In genomic region chr2:468631-469310, GRCh38 we compare ENCODE assay signal across 25 cellular contexts.
DNase-seq lines count a peak whose midpoint lies in the region; ATAC-seq and TF ChIP-seq lines count a peak whose summit lies in the region.
"Had no signal": no experiment of that assay in that cellular context is flagged by ENCODE, and none has a peak within 500 bp of the region (broad histone marks: within the 10 kb centered on the region; RNA-seq: fewer than 3 reads in every experiment).

No MANE protein-coding gene starts in this region.

- TF ChIP-seq CTCF in endodermal cell (conservative IDR thresholded peaks at IDR 0.05) (no peak), progenitor cell of endocrine pancreas (IDR thresholded peaks at IDR 0.05; ENCODE audit: unreplicated experiment) (no peak)

- ATAC-seq in memory B cell (ENCODE audit: low read depth), result no peak
- peak in 1 of 2 donors; percentile 10 for ATAC-seq in stimulated activated naive B cell treated with anti-CD40 and anti-IgM and Interleukin-4, amounts not matched to agents 10 μg/mL and 1 μg/mL and 100 μg/mL, for 72 hours (replicated peaks)
- ATAC-seq: activated CD8-positive, alpha-beta memory T cell treated with anti-CD3 and anti-CD28 coated beads, Interleukin-2, amount 10 ng/mL, durations not matched to agents 7 days and 5 days; naive thymus-derived CD8-positive, alpha-beta T cell; stimulated activated effector memory CD8-positive, alpha-beta T cell treated with anti-CD3 and anti-CD28 coated beads, Interleukin-12 subunit alpha, Interleukin-12 subunit beta, amount 100 ng/mL, for 72 hours; T-helper 17 cell had no signal

- H3K27me3 ChIP-seq in HUES64 (ENCODE audit: insufficient read depth, low read length), result peaks cover 30% of the 10 kb centered on the region
- H3K27me3 ChIP-seq in endodermal cell (ENCODE audit: control insufficient read depth, insufficient read depth, low read length, poor library complexity, severe bottlenecking), result peaks cover 26% of the 10 kb centered on the region
- H3K27me3 ChIP-seq: MG63 had no signal

- H3K4me3 ChIP-seq in HUES64 (ENCODE audit: low read length) (peak overlapping the region; percentile 67), endodermal cell (ENCODE audit: low read length) (peak overlapping the region; percentile 40)
- H3K4me3 ChIP-seq: MG63, SJSA1 had no signal

- H3K27ac ChIP-seq in HUES64 (ENCODE audit: low read depth, low read length) (no peak overlapping the region), endodermal cell (ENCODE audit: low read depth, low read length) (no peak overlapping the region)
- H3K27ac ChIP-seq: parathyroid adenoma, SJSA1, suprapubic skin had no signal

- peaks cover 55% of the 10 kb centered on the region for H3K27me3 Mint-ChIP-seq in endodermal cell (ENCODE audit: insufficient read depth)
- H3K27me3 Mint-ChIP-seq in memory B cell, result peaks cover 8% of the 10 kb centered on the region
- peaks cover 21 to 27% of the 10 kb centered on the region in 2 donors for H3K27me3 Mint-ChIP-seq in stimulated activated naive B cell treated with anti-CD40 and anti-IgM and Interleukin-4, amounts not matched to agents 10 μg/mL and 1 μg/mL and 100 μg/mL, for 72 hours
- H3K27me3 Mint-ChIP-seq in progenitor cell of endocrine pancreas, result peaks cover 33% of the 10 kb centered on the region

- H3K4me1 Mint-ChIP-seq in endodermal cell (peaks cover 5% of the 10 kb centered on the region), memory B cell (peaks cover 16% of the 10 kb centered on the region), progenitor cell of endocrine pancreas (ENCODE audit: low read depth) (no peaks in the 10 kb centered on the region)
- H3K4me1 Mint-ChIP-seq in stimulated activated naive B cell treated with anti-CD40 and anti-IgM and Interleukin-4, amounts not matched to agents 10 μg/mL and 1 μg/mL and 100 μg/mL, for 72 hours, result peaks cover 17 to 41% of the 10 kb centered on the region in 2 donors

- peaks cover 5% of the 10 kb centered on the region for H3K9me3 Mint-ChIP-seq in endodermal cell
- H3K9me3 Mint-ChIP-seq in memory B cell, result peaks cover 3% of the 10 kb centered on the region
- H3K9me3 Mint-ChIP-seq in stimulated activated naive B cell treated with anti-CD40 and anti-IgM and Interleukin-4, amounts not matched to agents 10 μg/mL and 1 μg/mL and 100 μg/mL, for 72 hours, result peaks cover 0 to 5% of the 10 kb centered on the region in 2 donors
- H3K9me3 Mint-ChIP-seq in progenitor cell of endocrine pancreas (ENCODE audit: low read depth), result peaks cover 6% of the 10 kb centered on the region

- H3K36me3 Mint-ChIP-seq in endodermal cell (ENCODE audit: low read depth) (no peaks in the 10 kb centered on the region), memory B cell (peaks cover 3% of the 10 kb centered on the region), progenitor cell of endocrine pancreas (ENCODE audit: insufficient read depth) (no peaks in the 10 kb centered on the region)
- H3K36me3 Mint-ChIP-seq in stimulated activated naive B cell treated with anti-CD40 and anti-IgM and Interleukin-4, amounts not matched to agents 10 μg/mL and 1 μg/mL and 100 μg/mL, for 72 hours, result peaks cover 0 to 6% of the 10 kb centered on the region in 2 donors
- H3K36me3 Mint-ChIP-seq: activated CD8-positive, alpha-beta memory T cell treated with anti-CD3 and anti-CD28 coated beads, Interleukin-2, amount 10 ng/mL, durations not matched to agents 7 days and 5 days; CD4-positive, CD25-positive, alpha-beta regulatory T cell; stimulated activated effector memory CD8-positive, alpha-beta T cell treated with anti-CD3 and anti-CD28 coated beads, Interleukin-12 subunit alpha, Interleukin-12 subunit beta, amount 100 ng/mL, for 72 hours had no signal

- H3K9ac ChIP-seq in HUES64 (ENCODE audit: low read depth, low read length) (no peak overlapping the region), endodermal cell (ENCODE audit: extremely low read depth, low read length, poor library complexity, severe bottlenecking) (no peak overlapping the region)
- H3K9ac ChIP-seq: parathyroid adenoma had no signal

- H3K4me1 ChIP-seq in HUES64 (ENCODE audit: insufficient read depth, low read length) (no peaks in the 10 kb centered on the region), endodermal cell (ENCODE audit: control insufficient read depth, insufficient read depth, low read length) (no peaks in the 10 kb centered on the region)
- H3K4me1 ChIP-seq: parathyroid adenoma, SJSA1 had no signal

- H3K36me3 ChIP-seq in HUES64 (ENCODE audit: insufficient read depth, low read length), result no peaks in the 10 kb centered on the region
- no peaks in the 10 kb centered on the region for H3K36me3 ChIP-seq in endodermal cell (ENCODE audit: control insufficient read depth, insufficient read depth, low read length)
- H3K36me3 ChIP-seq: MG63, SJSA1, suprapubic skin had no signal

- no peak for DNase-seq in endodermal cell
- no peak for DNase-seq in memory B cell (ENCODE audit: low spot score in 2 of 2)
- DNase-seq in stimulated activated naive B cell treated with anti-CD40 and anti-IgM and Interleukin-4, amounts not matched to agents 10 μg/mL and 1 μg/mL and 100 μg/mL, for 72 hours, result no peak
- DNase-seq in amniotic stem cell (lab: John Stamatoyannopoulos, UW), result no peak
- no peak for DNase-seq in COLO829 (ENCODE audit: low spot score)
- no peak for DNase-seq in progenitor cell of endocrine pancreas (ENCODE audit: low spot score, unreplicated experiment)
- no peak for DNase-seq in NCI-H2107 treated with DMSO at 0.1 percent for 48 hours (lab: John Stamatoyannopoulos, UW; ENCODE audit: unreplicated experiment)
- DNase-seq: activated CD4-positive, alpha-beta T cell treated with anti-CD3 and anti-CD28 coated beads for 48 hours; activated CD8-positive, alpha-beta memory T cell treated with anti-CD3 and anti-CD28 coated beads, Interleukin-2, amount 10 ng/mL, durations not matched to agents 7 days and 5 days; CD4-positive, CD25-positive, alpha-beta regulatory T cell; DMS 273 treated with DMSO at 0.1 percent for 48 hours; foreskin melanocyte; hippocampal formation; MG63; naive thymus-derived CD8-positive, alpha-beta T cell; NCI-H1417; NCI-H2171; stimulated activated CD4-positive, alpha-beta T cell treated with anti-CD3 and anti-CD28 coated beads, Interleukin-2, amount 100 ng/mL, for 24 hours; T-helper 17 cell had no signal

- H3K9me3 ChIP-seq in HUES64 (ENCODE audit: insufficient read depth, low read depth, low read length) (peaks cover 6% of the 10 kb centered on the region; the same call in 1 of the 2 replicates), endodermal cell (ENCODE audit: control insufficient read depth, low read length) (peaks cover 11% of the 10 kb centered on the region)
- H3K9me3 ChIP-seq: MG63, SJSA1, suprapubic skin had no signal

- no peak overlapping the region for H3K27ac Mint-ChIP-seq in endodermal cell
- no peak overlapping the region for H3K27ac Mint-ChIP-seq in memory B cell
- H3K27ac Mint-ChIP-seq in stimulated activated naive B cell treated with anti-CD40 and anti-IgM and Interleukin-4, amounts not matched to agents 10 μg/mL and 1 μg/mL and 100 μg/mL, for 72 hours, result no peak overlapping the region
- H3K27ac Mint-ChIP-seq in progenitor cell of endocrine pancreas, result no peak overlapping the region
- H3K27ac Mint-ChIP-seq: activated CD8-positive, alpha-beta memory T cell treated with anti-CD3 and anti-CD28 coated beads, Interleukin-2, amount 10 ng/mL, durations not matched to agents 7 days and 5 days; activated naive CD4-positive, alpha-beta T cell treated with anti-CD3 and anti-CD28 coated beads, Interleukin-2, amount 50 U/mL, for 24 hours; CD4-positive, CD25-positive, alpha-beta regulatory T cell; naive thymus-derived CD8-positive, alpha-beta T cell; stimulated activated effector memory CD8-positive, alpha-beta T cell treated with anti-CD3 and anti-CD28 coated beads, Interleukin-12 subunit alpha, Interleukin-12 subunit beta, amount 100 ng/mL, for 72 hours; T-helper 17 cell had no signal

- WGBS in HUES64, result 84% methylated on average over 28 of the region's 29 CpGs
- 87 to 95% methylated on average over 21 to 28 of the region's 29 CpGs for WGBS in endodermal cell (ENCODE audit: insufficient coverage in 1 of 2, insufficient read length in 1 of 2), 2 experiments

- peak overlapping the region; percentile 65 for H3K4me3 Mint-ChIP-seq in endodermal cell
- peak overlapping the region; percentile 11 for H3K4me3 Mint-ChIP-seq in memory B cell
- peak overlapping the region; percentile 83 to 85 for H3K4me3 Mint-ChIP-seq in stimulated activated naive B cell treated with anti-CD40 and anti-IgM and Interleukin-4, amounts not matched to agents 10 μg/mL and 1 μg/mL and 100 μg/mL, for 72 hours
- H3K4me3 Mint-ChIP-seq in progenitor cell of endocrine pancreas (ENCODE audit: low read depth), result no peak overlapping the region
- H3K4me3 Mint-ChIP-seq: activated CD8-positive, alpha-beta memory T cell treated with anti-CD3 and anti-CD28 coated beads, Interleukin-2, amount 10 ng/mL, durations not matched to agents 7 days and 5 days; activated naive CD4-positive, alpha-beta T cell treated with anti-CD3 and anti-CD28 coated beads, Interleukin-2, amount 50 U/mL, for 24 hours; CD4-positive, CD25-positive, alpha-beta regulatory T cell; T-helper 17 cell had no signal
